1 cellular context compared by ENCODE assay signal in the genomic region with DNA sequence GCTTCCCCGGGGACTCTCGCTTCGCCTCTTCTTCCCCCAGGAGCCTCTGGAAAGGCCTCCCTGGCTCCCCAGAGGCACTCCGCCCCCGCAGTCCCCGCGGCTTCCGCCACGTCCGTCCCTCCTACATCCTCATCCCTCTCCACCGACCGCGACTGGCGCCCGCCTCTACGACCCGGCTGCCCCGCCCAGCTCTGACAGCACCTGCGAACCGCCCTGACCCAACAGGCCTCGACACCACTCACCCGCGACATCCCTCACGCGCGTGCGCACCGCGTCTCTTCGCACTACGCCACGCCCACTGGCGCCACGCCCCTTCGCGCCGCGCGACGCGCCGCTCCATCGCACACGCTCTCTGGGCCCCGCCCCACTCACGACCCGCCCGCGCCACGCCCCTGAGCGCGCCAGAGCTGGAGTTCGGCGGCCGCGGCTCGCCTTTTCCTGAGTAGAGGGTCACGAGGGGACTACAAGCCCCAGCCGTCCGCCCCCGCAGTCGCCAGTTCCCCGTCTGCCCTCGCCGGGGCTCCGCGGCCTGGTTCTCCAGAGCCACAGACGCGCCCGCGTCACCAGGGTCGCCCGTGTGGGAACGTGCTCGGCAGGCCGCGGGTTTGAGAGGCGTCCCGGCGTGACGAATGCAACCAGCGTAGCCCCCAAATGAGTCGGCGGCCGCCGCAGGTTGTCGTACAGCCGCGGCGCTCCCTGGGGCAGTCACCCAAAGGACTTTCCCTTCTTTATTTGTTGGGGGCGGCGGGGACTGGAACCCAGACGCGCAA.
A peak's percentile ranks its signal among the peaks of the same experiment; 100 is the strongest.
TF ChIP-seq lines count a peak whose summit lies in the region.

No MANE protein-coding gene starts in this region.

TF ChIP-seq in GM12878, 131 proteins besides CTCF, POLR2A, EP300 and RAD21 (continued from another document):
- peak; percentile 43 for TF ChIP-seq SKIL (IDR thresholded peaks at IDR 0.05; ENCODE audit: low read depth, poor library complexity, severe bottlenecking)
- TF ChIP-seq MTA2 (IDR thresholded peaks at IDR 0.05; ENCODE audit: low read depth): no peak; the same call in 1 of the 2 replicates
- no peak; the same call in 1 of the 2 replicates for TF ChIP-seq MTA3 (IDR thresholded peaks at IDR 0.05; ENCODE audit: borderline replicate concordance, low read length)
- TF ChIP-seq ATF7 (IDR thresholded peaks at IDR 0.05; ENCODE audit: low read depth): peak; percentile 47
- peak; percentile 59 for TF ChIP-seq NKRF (conservative IDR thresholded peaks at IDR 0.05)
- peak; percentile 58; the same call in 1 of the 2 replicates for TF ChIP-seq BCL11A (IDR thresholded peaks at IDR 0.05; ENCODE audit: low read depth, low read length)
- TF ChIP-seq CEBPB (IDR thresholded peaks at IDR 0.05; ENCODE audit: borderline replicate concordance in 1 of 2, low read depth in 2 of 2, low read length in 2 of 2): no peak
- peak; percentile 86 for TF ChIP-seq NRF1 (conservative IDR thresholded peaks at IDR 0.05; ENCODE audit: low read depth, low read length)
- TF ChIP-seq HDGF (IDR thresholded peaks at IDR 0.05): no peak
- no peak for TF ChIP-seq SREBF2 (IDR thresholded peaks at IDR 0.05; ENCODE audit: low read length)
- TF ChIP-seq RFX5 (IDR thresholded peaks at IDR 0.05; ENCODE audit: low read depth, low read length): 0 out of 2 replicates have a peak, but pooled peaks have one; percentile 16
- TF ChIP-seq JUND (IDR thresholded peaks at IDR 0.05; ENCODE audit: low read depth, low read length): no peak
- TF ChIP-seq, protein P1, sequence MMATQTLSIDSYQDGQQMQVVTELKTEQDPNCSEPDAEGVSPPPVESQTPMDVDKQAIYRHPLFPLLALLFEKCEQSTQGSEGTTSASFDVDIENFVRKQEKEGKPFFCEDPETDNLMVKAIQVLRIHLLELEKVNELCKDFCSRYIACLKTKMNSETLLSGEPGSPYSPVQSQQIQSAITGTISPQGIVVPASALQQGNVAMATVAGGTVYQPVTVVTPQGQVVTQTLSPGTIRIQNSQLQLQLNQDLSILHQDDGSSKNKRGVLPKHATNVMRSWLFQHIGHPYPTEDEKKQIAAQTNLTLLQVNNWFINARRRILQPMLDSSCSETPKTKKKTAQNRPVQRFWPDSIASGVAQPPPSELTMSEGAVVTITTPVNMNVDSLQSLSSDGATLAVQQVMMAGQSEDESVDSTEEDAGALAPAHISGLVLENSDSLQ (IDR thresholded peaks at IDR 0.05): peak; percentile 5; the same call in 1 of the 2 replicates
- peak; percentile 31; the same call in 1 of the 2 replicates for TF ChIP-seq NR2C1 (IDR thresholded peaks at IDR 0.05)
- peak; percentile 95 for TF ChIP-seq CREM (IDR thresholded peaks at IDR 0.05; ENCODE audit: low read depth)
- peak; percentile 74 for TF ChIP-seq SP1 (IDR thresholded peaks at IDR 0.05; ENCODE audit: low read depth, low read length)
- TF ChIP-seq, protein P2, sequence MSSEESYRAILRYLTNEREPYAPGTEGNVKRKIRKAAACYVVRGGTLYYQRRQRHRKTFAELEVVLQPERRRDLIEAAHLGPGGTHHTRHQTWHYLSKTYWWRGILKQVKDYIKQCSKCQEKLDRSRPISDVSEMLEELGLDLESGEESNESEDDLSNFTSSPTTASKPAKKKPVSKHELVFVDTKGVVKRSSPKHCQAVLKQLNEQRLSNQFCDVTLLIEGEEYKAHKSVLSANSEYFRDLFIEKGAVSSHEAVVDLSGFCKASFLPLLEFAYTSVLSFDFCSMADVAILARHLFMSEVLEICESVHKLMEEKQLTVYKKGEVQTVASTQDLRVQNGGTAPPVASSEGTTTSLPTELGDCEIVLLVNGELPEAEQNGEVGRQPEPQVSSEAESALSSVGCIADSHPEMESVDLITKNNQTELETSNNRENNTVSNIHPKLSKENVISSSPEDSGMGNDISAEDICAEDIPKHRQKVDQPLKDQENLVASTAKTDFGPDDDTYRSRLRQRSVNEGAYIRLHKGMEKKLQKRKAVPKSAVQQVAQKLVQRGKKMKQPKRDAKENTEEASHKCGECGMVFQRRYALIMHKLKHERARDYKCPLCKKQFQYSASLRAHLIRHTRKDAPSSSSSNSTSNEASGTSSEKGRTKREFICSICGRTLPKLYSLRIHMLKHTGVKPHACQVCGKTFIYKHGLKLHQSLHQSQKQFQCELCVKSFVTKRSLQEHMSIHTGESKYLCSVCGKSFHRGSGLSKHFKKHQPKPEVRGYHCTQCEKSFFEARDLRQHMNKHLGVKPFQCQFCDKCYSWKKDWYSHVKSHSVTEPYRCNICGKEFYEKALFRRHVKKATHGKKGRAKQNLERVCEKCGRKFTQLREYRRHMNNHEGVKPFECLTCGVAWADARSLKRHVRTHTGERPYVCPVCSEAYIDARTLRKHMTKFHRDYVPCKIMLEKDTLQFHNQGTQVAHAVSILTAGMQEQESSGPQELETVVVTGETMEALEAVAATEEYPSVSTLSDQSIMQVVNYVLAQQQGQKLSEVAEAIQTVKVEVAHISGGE (CRISPR knock-in tag; IDR thresholded peaks at IDR 0.05): no peak
- peak; percentile 93 for TF ChIP-seq DPF2 (IDR thresholded peaks at IDR 0.05)
- TF ChIP-seq ZNF217 (IDR thresholded peaks at IDR 0.05): no peak
- TF ChIP-seq TARDBP (IDR thresholded peaks at IDR 0.05; ENCODE audit: borderline replicate concordance): peak; percentile 58; the same call in 1 of the 2 replicates
- peak; percentile 76; the same call in 1 of the 2 replicates for TF ChIP-seq NR2F1 (conservative IDR thresholded peaks at IDR 0.05)
- peak; percentile 98 for TF ChIP-seq ZBED1 (IDR thresholded peaks at IDR 0.05; ENCODE audit: borderline replicate concordance)
- TF ChIP-seq CBX3 (IDR thresholded peaks at IDR 0.05; ENCODE audit: borderline replicate concordance, low read depth): no peak
- TF ChIP-seq LARP7 (IDR thresholded peaks at IDR 0.05): 0 out of 2 replicates have a peak, but pooled peaks have one; percentile 37
- peak; percentile 15; the same call in 1 of the 2 replicates for TF ChIP-seq TCF3 (IDR thresholded peaks at IDR 0.05; ENCODE audit: borderline replicate concordance, insufficient read depth, low read depth, low read length)
- TF ChIP-seq IRF4 (IDR thresholded peaks at IDR 0.05; ENCODE audit: low read depth, low read length): no peak
- peak; percentile 92 to 96 for TF ChIP-seq IKZF2 (IDR thresholded peaks at IDR 0.05)
- no peak for TF ChIP-seq BMI1 (IDR thresholded peaks at IDR 0.05; ENCODE audit: borderline replicate concordance)
- peak; percentile 91 for TF ChIP-seq CREB1 (IDR thresholded peaks at IDR 0.05; ENCODE audit: low read depth)
